In genomic region chr14:34711169-34711568, GRCh38 we compare ENCODE assay signal across 8 cellular contexts. TPM values are rescaled to one million over a fixed set of nuclear protein-coding genes. Genes with fewer than 3 reads are reported as not detected.
DNase-seq lines count a peak whose midpoint lies in the region; ATAC-seq, FAIRE-seq and TF ChIP-seq lines count a peak whose summit lies in the region.

No MANE protein-coding gene starts in this region.

- no peaks in the 10 kb centered on the region for H3K9me3 ChIP-seq in left ventricle myocardium inferior (replicated peaks)
- H3K9me3 ChIP-seq in spleen = no peaks in the 10 kb centered on the region

- WGBS in spleen, 5 donors = 68 to 81% (median 72%) methylated on average over 3 of the region's 3 CpGs

- intact Hi-C loops in left ventricle myocardium inferior (cut with micrococcal nuclease) = no loop called here
- intact Hi-C loops in posterior vena cava (cut with DNase I) = no loop called here
- intact Hi-C loops in spleen (cut with DNase I; ENCODE audit: low total_unique reads) = no loop called here

- H3K4me1 ChIP-seq in left ventricle myocardium inferior = peaks cover 75% of the 10 kb centered on the region
- peaks cover 13 to 59% (median 38%) of the 10 kb centered on the region in 6 donors for H3K4me1 ChIP-seq in spleen

- H3K36me3 ChIP-seq in left ventricle myocardium inferior = peaks cover 10% of the 10 kb centered on the region
- peaks cover 0 to 14% (median 4%) of the 10 kb centered on the region in 6 donors for H3K36me3 ChIP-seq in spleen

- peak; percentile 95 for FAIRE-seq in GM12892 (lab: Jason Lieb, UNC)

- H3K27ac ChIP-seq in left ventricle myocardium inferior (replicated peaks) = peak overlapping the region; percentile 99
- H3K27ac ChIP-seq in spleen = peak overlapping the region in 2 of 8 donors; percentile 1 to 3

- no peaks in the 10 kb centered on the region for H3K27me3 ChIP-seq in left ventricle myocardium inferior (ENCODE audit: low read depth)
- no peaks in the 10 kb centered on the region for H3K27me3 ChIP-seq in spleen (replicated peaks in 1 of 7)

- DNase-seq in GM12892 (ENCODE audit: insufficient read length) (peak; percentile 33), left ventricle myocardium inferior (no peak), posterior vena cava (ENCODE audit: low spot score) (no peak), spleen (no peak)
- no peak for DNase-seq in activated naive CD4-positive, alpha-beta T cell treated with Interleukin-2 at 50 U/mL for 16 hours

- no peak for TF ChIP-seq POLR2A in GM12892 (IDR thresholded peaks at IDR 0.05; ENCODE audit: low read depth, low read length)
- TF ChIP-seq POLR2A in Raji (IDR thresholded peaks at IDR 0.05; ENCODE audit: insufficient read depth, low read depth, low read length) = 0 out of 2 replicates have a peak, but pooled peaks have one; percentile 26
- TF ChIP-seq POLR2A in spleen (IDR thresholded peaks at IDR 0.05) = no peak

- no peak for TF ChIP-seq CTCF in left ventricle myocardium inferior (IDR thresholded peaks at IDR 0.05; ENCODE audit: borderline replicate concordance)
- TF ChIP-seq CTCF in spleen (IDR thresholded peaks at IDR 0.05 in 8 of 11, conservative IDR thresholded peaks at IDR 0.05 in 3 of 11) = no peak

- H3K4me3 ChIP-seq in left ventricle myocardium inferior = peak overlapping the region; percentile 92
- no peak overlapping the region for H3K4me3 ChIP-seq in spleen

- peak; percentile 63 for ATAC-seq in HG03060 (IDR thresholded peaks at IDR 0.05; ENCODE audit: low read depth, unreplicated experiment)
- no peak for ATAC-seq in GM19397 (IDR thresholded peaks at IDR 0.05; ENCODE audit: unreplicated experiment)

RNA-seq across cellular contexts. Expression of gene CFL2, which starts 3.2 kb away (rescaled TPM):
- 12.0 TPM for polyA plus RNA-seq in GM12892 (2012; ENCODE audit: missing spikeins)
- total RNA-seq in left ventricle myocardium inferior (509 TPM), posterior vena cava (100 to 1,000 TPM; 218 to 289 TPM), spleen (10 to 100 TPM; 17.4 to 32.8 (median 23.9) TPM)
- 10 to 100 TPM in 2 of 3 donors, 1 to 10 TPM in 1; 9.8 to 15.6 (median 13.2) TPM for polyA plus RNA-seq in spleen

Comparison
In these comparisons a context has a peak if more than half of its experiments do, and no peak if none do; other contexts are left out.
1. RNA of gene CFL2, which starts 3.2 kb away (total RNA-seq): 509 TPM in left ventricle myocardium inferior (single experiment) and 218 to 289 TPM in posterior vena cava; 17.4 to 32.8 TPM in spleen; every median in the first group is over 4 times any median in the second.